9 cellular contexts compared by ENCODE assay signal in the genomic region with DNA sequence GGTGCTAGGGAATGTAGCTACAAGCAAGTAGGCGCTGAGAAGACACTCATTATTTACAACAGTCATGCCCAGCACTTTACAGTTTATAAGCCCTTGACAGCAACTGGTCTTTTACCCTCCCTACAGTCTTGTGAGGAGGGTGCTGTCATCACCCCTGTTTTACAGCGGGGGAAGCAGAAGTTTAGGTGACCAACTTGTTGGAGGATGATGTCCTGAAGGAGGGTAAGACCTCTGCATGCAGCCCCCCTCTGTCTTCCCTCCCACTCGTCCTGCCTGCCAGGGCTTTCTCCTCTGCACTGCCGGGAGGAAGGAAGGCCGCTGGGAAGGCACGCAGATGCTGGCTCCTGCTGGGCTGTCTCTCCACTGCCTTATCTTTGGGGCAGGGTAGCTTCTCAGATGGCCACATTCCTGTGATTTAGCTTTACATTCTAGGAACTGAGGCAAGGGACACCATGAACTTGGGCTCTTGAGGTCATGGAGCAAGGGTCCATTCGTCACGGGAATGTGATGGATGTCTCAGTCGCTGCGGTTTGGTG. TPM values are rescaled to one million over a fixed set of nuclear protein-coding genes. Genes with fewer than 3 reads are reported as not detected.
DNase-seq lines count a peak whose midpoint lies in the region; ATAC-seq and TF ChIP-seq lines count a peak whose summit lies in the region.
"Had no signal": no experiment of that assay in that cellular context is flagged by ENCODE, and none has a peak within 500 bp of the region (broad histone marks: within the 10 kb centered on the region; RNA-seq: fewer than 3 reads in every experiment).

No MANE protein-coding gene starts in this region.

- TF ChIP-seq POLR2A in Peyer's patch (IDR thresholded peaks at IDR 0.05) (no peak), right lobe of liver (IDR thresholded peaks at IDR 0.05) (peak; percentile 45)

- H3K27me3 ChIP-seq in Peyer's patch (no peaks in the 10 kb centered on the region), colonic mucosa (no peaks in the 10 kb centered on the region), right lobe of liver (no peaks in the 10 kb centered on the region), thoracic aorta (replicated peaks; ENCODE audit: insufficient read depth) (no peaks in the 10 kb centered on the region)

- H3K9me3 ChIP-seq in Peyer's patch (peaks cover 0 to 11% (median 2%) of the 10 kb centered on the region in 4 donors), colonic mucosa (no peaks in the 10 kb centered on the region), right lobe of liver (peaks cover 0 to 12% (median 3%) of the 10 kb centered on the region in 4 donors), thoracic aorta (peaks cover 5% of the 10 kb centered on the region)

- H3K9ac ChIP-seq in colonic mucosa (ENCODE audit: low read depth in 2 of 2, low read length in 2 of 2), result peak overlapping the region; percentile 85 to 87

- TF ChIP-seq CTCF in Peyer's patch (IDR thresholded peaks at IDR 0.05), result no peak
- no peak for TF ChIP-seq CTCF in colonic mucosa (IDR thresholded peaks at IDR 0.05)
- no peak for TF ChIP-seq CTCF in right lobe of liver (IDR thresholded peaks at IDR 0.05)
- TF ChIP-seq CTCF in thoracic aorta (IDR thresholded peaks at IDR 0.05), result no peak

- intact Hi-C loops in colonic mucosa (cut with DNase I), result no loop called here
- intact Hi-C loops in right lobe of liver (cut with DNase I), result no loop called here

- ATAC-seq in right lobe of liver, result peak; percentile 20 to 38 (median 24)
- no peak for ATAC-seq in thoracic aorta (ENCODE audit: insufficient number of reproducible peaks, low FRiP score, low read depth)
- ATAC-seq in GM18519 (IDR thresholded peaks at IDR 0.05; ENCODE audit: low FRiP score, unreplicated experiment), result no peak

- H3K4me3 ChIP-seq in Peyer's patch (peak overlapping the region; percentile 35 to 73 (median 54)), colonic mucosa (peak overlapping the region; percentile 63), right lobe of liver (peak overlapping the region; percentile 60 to 73 (median 60)), thoracic aorta (peak overlapping the region; percentile 76)

- H3K36me3 ChIP-seq in Peyer's patch (peaks cover 0 to 5% (median 0%) of the 10 kb centered on the region in 3 donors), colonic mucosa (no peaks in the 10 kb centered on the region), right lobe of liver (peaks cover 0 to 6% (median 2%) of the 10 kb centered on the region in 4 donors), thoracic aorta (no peaks in the 10 kb centered on the region)

- WGBS in right lobe of liver (ENCODE audit: insufficient coverage, low coverage, low lambda C conversion rate, missing lambda C conversion rate), result 45% methylated on average over 2 of the region's 10 CpGs

- peak overlapping the region; percentile 72 to 93 (median 88) for H3K27ac ChIP-seq in Peyer's patch
- H3K27ac ChIP-seq in colonic mucosa, result peak overlapping the region; percentile 73
- H3K27ac ChIP-seq in right lobe of liver, result peak overlapping the region; percentile 86 to 89 (median 87)
- peak overlapping the region; percentile 82 to 94 for H3K27ac ChIP-seq in thoracic aorta

- H3K4me1 ChIP-seq in Peyer's patch (no peaks in the 10 kb centered on the region), colonic mucosa (no peaks in the 10 kb centered on the region), right lobe of liver (peaks cover 0 to 11% (median 5%) of the 10 kb centered on the region in 4 donors), thoracic aorta (ENCODE audit: control insufficient read depth in 1 of 2, low read depth in 2 of 2) (peaks cover 7 to 32% of the 10 kb centered on the region in 2 donors)

- DNase-seq in Peyer's patch, result no peak
- no peak for DNase-seq in colonic mucosa
- DNase-seq in right lobe of liver, result no peak
- no peak for DNase-seq in thoracic aorta (ENCODE audit: low spot score)
- no peak for DNase-seq in stimulated activated CD4-positive, alpha-beta T cell treated with anti-CD3 and anti-CD28 coated beads, Interleukin-4, amount 100 ng/mL, for 24 hours
- DNase-seq in OCI-M2 (lab: John Stamatoyannopoulos, UW; ENCODE audit: unreplicated experiment), result no peak

RNA-seq across cellular contexts. Expression of a gene that starts 1.0 kb away (rescaled TPM):
- total RNA-seq in Peyer's patch (100 to 1,000 TPM in 1 of 4 donors, 10 to 100 TPM in 3; 20.0 to 157 (median 38.9) TPM), colonic mucosa (10 to 100 TPM; 13.9 to 23.9 TPM), right lobe of liver (10 to 100 TPM; 40.8 to 67.6 (median 52.2) TPM), thoracic aorta (100 to 1,000 TPM in 1 of 2 donors, 10 to 100 TPM in 1; 65.1 to 281 TPM)

RNA-seq across cellular contexts. Expression of a gene that starts 43.3 kb away (rescaled TPM):
- total RNA-seq in Peyer's patch (1 to 10 TPM in 1 of 4 donors, under 1 TPM in 1, not detected in 2; 0.57 to 2.5 TPM), colonic mucosa (1 to 10 TPM; 1.9 to 2.8 TPM), right lobe of liver (1 to 10 TPM; 1.2 to 3.1 (median 2.3) TPM), thoracic aorta (1 to 10 TPM in 1 of 2 donors, under 1 TPM in 1; 0.68 to 1.3 TPM)
- total RNA-seq: HT1080, SK-MEL-5 had no signal

Comparison
In these comparisons a context has a peak if more than half of its experiments do, and no peak if none do; other contexts are left out.
1. ATAC-seq: peak in right lobe of liver (4 of 4); none in thoracic aorta (single experiment) and GM18519 (single experiment).
2. Peak in every context shown above with its lines, with median percentiles within 50 percentile points of each other: H3K27ac ChIP-seq and H3K4me3 ChIP-seq.